ENCODE assay signal across 12 cellular contexts in genomic region chr10:1526427-1527055, GRCh38.
DNase-seq lines count a peak whose midpoint lies in the region; ATAC-seq and TF ChIP-seq lines count a peak whose summit lies in the region.
"Had no signal": no experiment of that assay in that cellular context is flagged by ENCODE, and none has a peak within 500 bp of the region (broad histone marks: within the 10 kb centered on the region; RNA-seq: fewer than 3 reads in every experiment).

No MANE protein-coding gene starts in this region.

- DNase-seq in NCI-H1436 treated with DMSO at 0.1 percent for 48 hours (lab: John Stamatoyannopoulos, UW): peak; percentile 64
- DNase-seq in germinal center (ENCODE audit: low spot score): peak; percentile 44
- no peak for DNase-seq in T1000 (lab: John Stamatoyannopoulos, UW)
- no peak for DNase-seq in lower lobe of right lung
- DNase-seq in PC-9: no peak
- DNase-seq: activated CD4-positive, alpha-beta T cell treated with anti-CD3 and anti-CD28 coated beads, Interleukin-2, amount 50 U/mL, for 48 hours; cerebellar nuclear complex; stimulated activated CD4-positive, alpha-beta T cell treated with anti-CD3 and anti-CD28 coated beads, Interleukin-15, amount 100 ng/mL, for 24 hours had no signal

- H3F3A ChIP-seq in PC-9 (ENCODE audit: insufficient read depth, low read depth): no peaks in the 10 kb centered on the region

- no peak overlapping the region for H3K4me3 ChIP-seq in BLaER1
- H3K4me3 ChIP-seq in lower lobe of right lung: no peak overlapping the region
- H3K4me3 ChIP-seq in PC-9: no peak overlapping the region
- H3K4me3 ChIP-seq: thoracic aorta had no signal

- no TSS peak for BruUV-seq in PC-9 (replicated peaks; lab: Mats Ljungman, UMichigan)

- POLR2A ChIA-PET in PC-9 (lab: Charles Lee; ENCODE audit: unreplicated experiment): no interaction called here

- no peaks in the 10 kb centered on the region for H3K9me2 ChIP-seq in PC-9 (ENCODE audit: insufficient read depth)

- CTCF ChIA-PET in PC-9 (lab: Charles Lee): interaction anchor here (0.7 kb wide), 1 partner anchor 9 kb away, joined by 4 read pairs; no protein-coding TSS in a partner anchor

- H3K9me3 ChIP-seq in BLaER1: peaks cover 4% of the 10 kb centered on the region; the same call in 1 of the 2 replicates
- H3K9me3 ChIP-seq in lower lobe of right lung: no peaks in the 10 kb centered on the region
- H3K9me3 ChIP-seq in PC-9 (ENCODE audit: insufficient read depth, low read depth): no peaks in the 10 kb centered on the region
- H3K9me3 ChIP-seq: thoracic aorta had no signal

- TF ChIP-seq CTCF in lower lobe of right lung (IDR thresholded peaks at IDR 0.05): no peak
- no peak for TF ChIP-seq CTCF in PC-9 (conservative IDR thresholded peaks at IDR 0.05)

- H3K4me1 ChIP-seq in BLaER1 (peaks cover 22% of the 10 kb centered on the region), lower lobe of right lung (no peaks in the 10 kb centered on the region), PC-9 (replicated peaks; ENCODE audit: insufficient read depth) (no peaks in the 10 kb centered on the region)

- no peak overlapping the region for H3K9ac ChIP-seq in BLaER1

- no peaks in the 10 kb centered on the region for H3K79me2 ChIP-seq in PC-9 (ENCODE audit: low read depth)

- H3K36me3 ChIP-seq in BLaER1 (no peaks in the 10 kb centered on the region), lower lobe of right lung (no peaks in the 10 kb centered on the region), PC-9 (ENCODE audit: low read depth) (no peaks in the 10 kb centered on the region)
- H3K36me3 ChIP-seq: thoracic aorta had no signal

- H3K27ac ChIP-seq in BLaER1: peak overlapping the region; percentile 20; the same call in 1 of the 2 replicates
- H3K27ac ChIP-seq in lower lobe of right lung: no peak overlapping the region
- H3K27ac ChIP-seq in PC-9: no peak overlapping the region
- H3K27ac ChIP-seq: thoracic aorta had no signal

- intact Hi-C loops in lower lobe of right lung (cut with DNase I): no loop called here
- intact Hi-C loops in PC-9 (cut with micrococcal nuclease; ENCODE audit: unreplicated experiment): no loop called here

- H3K27me3 ChIP-seq in BLaER1: no peaks in the 10 kb centered on the region
- H3K27me3 ChIP-seq in lower lobe of right lung (ENCODE audit: low read depth): no peaks in the 10 kb centered on the region
- H3K27me3 ChIP-seq in PC-9 (ENCODE audit: insufficient read depth, low read depth): peaks cover 52% of the 10 kb centered on the region

- H3K4me2 ChIP-seq in BLaER1: 0 out of 2 replicates have a peak overlapping the region, but pooled peaks have one; percentile 13
- no peak overlapping the region for H3K4me2 ChIP-seq in PC-9

- peak; percentile 94 for ATAC-seq in GM21619 (IDR thresholded peaks at IDR 0.05; ENCODE audit: unreplicated experiment)
- no peak for ATAC-seq in lower lobe of right lung
- ATAC-seq in HG03460 (IDR thresholded peaks at IDR 0.05; ENCODE audit: unreplicated experiment): no peak

- H4K20me1 ChIP-seq in BLaER1 (peaks cover 7% of the 10 kb centered on the region; the same call in 1 of the 2 replicates), PC-9 (ENCODE audit: insufficient read depth) (no peaks in the 10 kb centered on the region)

- no peak overlapping the region for H2AFZ ChIP-seq in PC-9

Comparison
In these comparisons a context has a peak if more than half of its experiments do, and no peak if none do; other contexts are left out.
1. DNase-seq: peak in NCI-H1436 treated with DMSO at 0.1 percent for 48 hours (single experiment) and germinal center (single experiment); none in T1000 (single experiment), lower lobe of right lung (single experiment) and PC-9 (0 of 2).